ENCODE assay signal across 1 cellular context in the genomic region with DNA sequence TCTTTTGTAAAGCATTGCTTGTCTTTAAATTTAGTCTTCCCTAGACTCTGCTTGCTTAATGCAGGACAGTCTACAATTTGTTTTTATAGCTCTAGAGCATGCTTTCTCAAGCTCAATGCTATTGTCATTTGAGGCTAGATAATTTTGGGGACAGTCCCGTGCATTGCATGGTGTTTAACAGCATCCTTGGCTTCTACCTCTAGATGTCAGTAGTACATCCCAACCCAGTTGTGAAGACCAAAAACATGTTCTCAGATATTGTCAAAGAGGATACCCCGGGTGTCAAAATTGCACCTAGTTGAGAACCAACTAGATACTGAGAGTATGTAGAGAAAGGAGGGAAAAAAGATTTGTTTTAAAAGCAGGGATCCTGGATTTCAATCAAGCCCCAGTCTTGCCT.
TF ChIP-seq lines count a peak whose summit lies in the region.

No MANE protein-coding gene starts in this region.

TF ChIP-seq in GM23338, 12 proteins besides CTCF, POLR2A, EP300 and RAD21:
- TF ChIP-seq, protein P1, sequence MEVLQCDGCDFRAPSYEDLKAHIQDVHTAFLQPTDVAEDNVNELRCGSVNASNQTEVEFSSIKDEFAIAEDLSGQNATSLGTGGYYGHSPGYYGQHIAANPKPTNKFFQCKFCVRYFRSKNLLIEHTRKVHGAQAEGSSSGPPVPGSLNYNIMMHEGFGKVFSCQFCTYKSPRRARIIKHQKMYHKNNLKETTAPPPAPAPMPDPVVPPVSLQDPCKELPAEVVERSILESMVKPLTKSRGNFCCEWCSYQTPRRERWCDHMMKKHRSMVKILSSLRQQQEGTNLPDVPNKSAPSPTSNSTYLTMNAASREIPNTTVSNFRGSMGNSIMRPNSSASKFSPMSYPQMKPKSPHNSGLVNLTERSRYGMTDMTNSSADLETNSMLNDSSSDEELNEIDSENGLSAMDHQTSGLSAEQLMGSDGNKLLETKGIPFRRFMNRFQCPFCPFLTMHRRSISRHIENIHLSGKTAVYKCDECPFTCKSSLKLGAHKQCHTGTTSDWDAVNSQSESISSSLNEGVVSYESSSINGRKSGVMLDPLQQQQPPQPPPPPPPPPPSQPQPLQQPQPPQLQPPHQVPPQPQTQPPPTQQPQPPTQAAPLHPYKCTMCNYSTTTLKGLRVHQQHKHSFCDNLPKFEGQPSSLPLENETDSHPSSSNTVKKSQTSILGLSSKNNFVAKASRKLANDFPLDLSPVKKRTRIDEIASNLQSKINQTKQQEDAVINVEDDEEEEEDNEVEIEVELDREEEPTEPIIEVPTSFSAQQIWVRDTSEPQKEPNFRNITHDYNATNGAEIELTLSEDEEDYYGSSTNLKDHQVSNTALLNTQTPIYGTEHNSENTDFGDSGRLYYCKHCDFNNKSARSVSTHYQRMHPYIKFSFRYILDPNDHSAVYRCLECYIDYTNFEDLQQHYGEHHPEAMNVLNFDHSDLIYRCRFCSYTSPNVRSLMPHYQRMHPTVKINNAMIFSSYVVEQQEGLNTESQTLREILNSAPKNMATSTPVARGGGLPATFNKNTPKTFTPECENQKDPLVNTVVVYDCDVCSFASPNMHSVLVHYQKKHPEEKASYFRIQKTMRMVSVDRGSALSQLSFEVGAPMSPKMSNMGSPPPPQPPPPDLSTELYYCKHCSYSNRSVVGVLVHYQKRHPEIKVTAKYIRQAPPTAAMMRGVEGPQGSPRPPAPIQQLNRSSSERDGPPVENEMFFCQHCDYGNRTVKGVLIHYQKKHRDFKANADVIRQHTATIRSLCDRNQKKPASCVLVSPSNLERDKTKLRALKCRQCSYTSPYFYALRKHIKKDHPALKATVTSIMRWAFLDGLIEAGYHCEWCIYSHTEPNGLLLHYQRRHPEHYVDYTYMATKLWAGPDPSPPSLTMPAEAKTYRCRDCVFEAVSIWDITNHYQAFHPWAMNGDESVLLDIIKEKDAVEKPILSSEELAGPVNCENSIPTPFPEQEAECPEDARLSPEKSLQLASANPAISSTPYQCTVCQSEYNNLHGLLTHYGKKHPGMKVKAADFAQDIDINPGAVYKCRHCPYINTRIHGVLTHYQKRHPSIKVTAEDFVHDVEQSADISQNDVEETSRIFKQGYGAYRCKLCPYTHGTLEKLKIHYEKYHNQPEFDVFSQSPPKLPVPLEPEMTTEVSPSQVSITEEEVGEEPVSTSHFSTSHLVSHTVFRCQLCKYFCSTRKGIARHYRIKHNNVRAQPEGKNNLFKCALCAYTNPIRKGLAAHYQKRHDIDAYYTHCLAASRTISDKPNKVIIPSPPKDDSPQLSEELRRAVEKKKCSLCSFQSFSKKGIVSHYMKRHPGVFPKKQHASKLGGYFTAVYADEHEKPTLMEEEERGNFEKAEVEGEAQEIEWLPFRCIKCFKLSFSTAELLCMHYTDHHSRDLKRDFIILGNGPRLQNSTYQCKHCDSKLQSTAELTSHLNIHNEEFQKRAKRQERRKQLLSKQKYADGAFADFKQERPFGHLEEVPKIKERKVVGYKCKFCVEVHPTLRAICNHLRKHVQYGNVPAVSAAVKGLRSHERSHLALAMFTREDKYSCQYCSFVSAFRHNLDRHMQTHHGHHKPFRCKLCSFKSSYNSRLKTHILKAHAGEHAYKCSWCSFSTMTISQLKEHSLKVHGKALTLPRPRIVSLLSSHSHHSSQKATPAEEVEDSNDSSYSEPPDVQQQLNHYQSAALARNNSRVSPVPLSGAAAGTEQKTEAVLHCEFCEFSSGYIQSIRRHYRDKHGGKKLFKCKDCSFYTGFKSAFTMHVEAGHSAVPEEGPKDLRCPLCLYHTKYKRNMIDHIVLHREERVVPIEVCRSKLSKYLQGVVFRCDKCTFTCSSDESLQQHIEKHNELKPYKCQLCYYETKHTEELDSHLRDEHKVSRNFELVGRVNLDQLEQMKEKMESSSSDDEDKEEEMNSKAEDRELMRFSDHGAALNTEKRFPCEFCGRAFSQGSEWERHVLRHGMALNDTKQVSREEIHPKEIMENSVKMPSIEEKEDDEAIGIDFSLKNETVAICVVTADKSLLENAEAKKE (CRISPR knock-in tag; IDR thresholded peaks at IDR 0.05) = peak; percentile 28; the same call in 1 of the 2 replicates
- no peak for TF ChIP-seq JUNB (IDR thresholded peaks at IDR 0.05; ENCODE audit: unreplicated experiment)
- TF ChIP-seq, protein P2, sequence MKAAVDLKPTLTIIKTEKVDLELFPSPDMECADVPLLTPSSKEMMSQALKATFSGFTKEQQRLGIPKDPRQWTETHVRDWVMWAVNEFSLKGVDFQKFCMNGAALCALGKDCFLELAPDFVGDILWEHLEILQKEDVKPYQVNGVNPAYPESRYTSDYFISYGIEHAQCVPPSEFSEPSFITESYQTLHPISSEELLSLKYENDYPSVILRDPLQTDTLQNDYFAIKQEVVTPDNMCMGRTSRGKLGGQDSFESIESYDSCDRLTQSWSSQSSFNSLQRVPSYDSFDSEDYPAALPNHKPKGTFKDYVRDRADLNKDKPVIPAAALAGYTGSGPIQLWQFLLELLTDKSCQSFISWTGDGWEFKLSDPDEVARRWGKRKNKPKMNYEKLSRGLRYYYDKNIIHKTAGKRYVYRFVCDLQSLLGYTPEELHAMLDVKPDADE (IDR thresholded peaks at IDR 0.05) = no peak
